1 cellular context compared by ENCODE assay signal in the genomic region with DNA sequence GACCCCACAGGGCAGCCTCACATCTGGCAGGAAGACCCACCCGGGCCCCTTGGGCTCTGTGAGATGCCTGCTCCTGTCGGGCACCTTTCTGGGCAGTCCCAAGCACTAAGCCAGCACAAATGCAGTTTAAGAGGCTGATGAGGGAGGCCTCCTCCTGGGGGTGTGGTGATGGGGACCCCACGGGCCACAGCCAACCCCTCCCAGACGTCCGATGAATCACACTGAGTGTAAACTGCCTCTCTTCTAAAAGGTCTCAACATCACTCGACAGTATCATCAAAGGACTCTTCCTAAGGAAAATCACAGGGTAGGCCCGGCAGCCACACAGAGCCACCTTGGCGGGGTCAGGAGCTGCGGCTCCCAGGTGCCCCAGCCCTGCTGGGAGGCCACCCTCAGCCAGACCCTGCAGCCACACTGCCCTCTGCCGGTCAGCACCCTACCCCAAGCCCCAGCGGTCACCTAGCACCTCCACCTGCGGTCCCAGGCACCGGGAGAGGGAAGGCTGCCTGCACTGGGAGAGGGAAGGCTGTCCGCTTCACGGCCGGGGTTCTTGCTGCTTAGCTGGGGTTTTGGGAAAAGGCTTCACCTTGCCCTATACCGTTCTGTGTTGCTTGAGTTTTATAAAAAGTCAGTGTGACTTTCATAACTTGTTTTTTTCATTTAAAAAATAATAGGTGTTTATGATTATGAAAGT.
A peak's percentile ranks its signal among the peaks of the same experiment; 100 is the strongest.
TF ChIP-seq lines count a peak whose summit lies in the region.

No MANE protein-coding gene starts in this region.

TF ChIP-seq in H1, 55 proteins besides CTCF, POLR2A, EP300 and RAD21:
- TF ChIP-seq TAF7 (optimal IDR thresholded peaks at IDR 0.05; ENCODE audit: borderline replicate concordance, low read depth, low read length) (no peak), YY1 (IDR thresholded peaks at IDR 0.05; ENCODE audit: low read depth, low read length) (0 out of 2 replicates have a peak, but pooled peaks have one; percentile 39), RFX5 (IDR thresholded peaks at IDR 0.05; ENCODE audit: borderline replicate concordance, low read depth, low read length) (0 out of 2 replicates have a peak, but pooled peaks have one; percentile 21), TCF12 (IDR thresholded peaks at IDR 0.05; ENCODE audit: low read depth, low read length) (peak; percentile 53; the same call in 1 of the 2 replicates), SIX5 (IDR thresholded peaks at IDR 0.05; ENCODE audit: low read depth, low read length) (no peak), HDAC2 (IDR thresholded peaks at IDR 0.05; ENCODE audit: borderline replicate concordance in 1 of 2, low read depth in 2 of 2, low read length in 2 of 2) (0 out of 4 replicates have a peak, but pooled peaks of 1 of the 2 experiments have one; percentile 26), SIN3A (conservative IDR thresholded peaks at IDR 0.05 in 1 of 2, IDR thresholded peaks at IDR 0.05 in 1 of 2; ENCODE audit: low read depth in 1 of 2, low read length in 2 of 2) (0 out of 4 replicates have a peak, but pooled peaks of 1 of the 2 experiments have one; percentile 39), NANOG (IDR thresholded peaks at IDR 0.05; ENCODE audit: insufficient read depth, low read depth, low read length, poor library complexity, severe bottlenecking) (no peak), HDAC6 (IDR thresholded peaks at IDR 0.05; ENCODE audit: low read depth, low read length) (no peak), SRF (IDR thresholded peaks at IDR 0.05; ENCODE audit: low read depth, low read length) (no peak), NRF1 (IDR thresholded peaks at IDR 0.05; ENCODE audit: low read depth, low read length) (no peak), RBBP5 (IDR thresholded peaks at IDR 0.05; ENCODE audit: borderline replicate concordance, low read depth, low read length) (no peak), KDM5A (IDR thresholded peaks at IDR 0.05; ENCODE audit: low read length) (no peak), POU5F1 (IDR thresholded peaks at IDR 0.05; ENCODE audit: low read depth, low read length) (no peak), RXRA (IDR thresholded peaks at IDR 0.05; ENCODE audit: insufficient read depth, low read depth, low read length) (0 out of 2 replicates have a peak, but pooled peaks have one; percentile 35), EZH2 (IDR thresholded peaks at IDR 0.05; ENCODE audit: low read depth, low read length, severe bottlenecking) (no peak), CBX8 (IDR thresholded peaks at IDR 0.05; ENCODE audit: borderline replicate concordance, low read depth, low read length) (no peak), GABPA (IDR thresholded peaks at IDR 0.05; ENCODE audit: borderline replicate concordance, insufficient read depth, low read length) (peak; percentile 72; the same call in 1 of the 2 replicates), CEBPB (IDR thresholded peaks at IDR 0.05; ENCODE audit: low read depth, low read length) (no peak), KDM1A (IDR thresholded peaks at IDR 0.05; ENCODE audit: borderline replicate concordance, low read length) (no peak), GTF2F1 (IDR thresholded peaks at IDR 0.05; ENCODE audit: borderline replicate concordance, low read depth, low read length) (no peak), BCL11A (IDR thresholded peaks at IDR 0.05; ENCODE audit: low read depth in 2 of 2, low read length in 2 of 2) (no peak), CHD1 (IDR thresholded peaks at IDR 0.05; ENCODE audit: low read depth, low read length) (no peak), TAF1 (IDR thresholded peaks at IDR 0.05; ENCODE audit: low read depth, low read length) (no peak), JUND (IDR thresholded peaks at IDR 0.05; ENCODE audit: low read length) (0 out of 2 replicates have a peak, but pooled peaks have one; percentile 19), TBP (IDR thresholded peaks at IDR 0.05; ENCODE audit: low read depth, low read length) (peak; percentile 60; the same call in 1 of the 2 replicates)
- TF ChIP-seq, protein P1, sequence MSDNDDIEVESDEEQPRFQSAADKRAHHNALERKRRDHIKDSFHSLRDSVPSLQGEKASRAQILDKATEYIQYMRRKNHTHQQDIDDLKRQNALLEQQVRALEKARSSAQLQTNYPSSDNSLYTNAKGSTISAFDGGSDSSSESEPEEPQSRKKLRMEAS (IDR thresholded peaks at IDR 0.05) = peak; percentile 51; the same call in 1 of the 2 replicates
